9 cellular contexts compared by ENCODE assay signal in the genomic region with DNA sequence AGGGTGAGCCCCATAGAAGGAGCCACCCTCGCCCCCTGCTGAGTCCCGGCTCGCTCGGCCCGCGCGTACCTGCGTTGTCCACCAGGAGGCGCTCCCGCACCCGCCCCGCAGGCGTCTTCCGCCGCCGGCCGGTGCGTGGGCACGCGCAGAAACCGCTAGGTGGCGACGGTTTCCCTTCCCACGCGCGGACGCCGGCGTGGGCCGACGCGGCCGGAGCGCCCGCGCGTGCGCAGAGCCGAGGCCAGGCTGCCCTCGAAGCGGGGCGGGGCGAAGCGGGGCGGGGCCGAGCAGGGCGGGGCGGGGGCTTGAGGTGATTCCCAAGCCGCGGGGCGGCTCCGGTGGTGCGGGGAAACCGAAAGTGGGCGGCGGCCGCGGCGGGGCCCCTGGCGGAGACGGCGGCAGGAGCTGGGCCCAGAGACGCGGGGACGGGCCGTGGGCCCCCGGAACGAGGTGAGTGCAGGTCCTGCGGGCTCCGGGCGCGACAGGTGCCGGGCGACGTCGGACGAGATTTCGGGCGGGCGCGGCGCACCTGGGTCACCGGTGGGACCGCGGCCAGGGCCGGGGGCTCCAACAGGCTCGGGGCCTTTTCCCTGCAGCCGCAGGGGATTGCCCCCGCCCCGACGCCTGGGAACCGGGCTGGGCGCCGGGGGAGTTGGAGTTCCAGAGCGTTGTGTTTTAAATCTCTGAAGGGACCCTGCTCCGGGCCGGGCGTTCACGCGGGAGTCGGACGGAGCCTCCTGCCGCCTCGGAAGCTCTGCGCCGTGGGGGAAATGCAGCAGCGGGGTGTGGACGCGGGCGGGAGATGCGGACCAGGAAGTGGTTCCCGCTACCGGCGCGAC. TPM values are rescaled to one million over a fixed set of nuclear protein-coding genes. Genes with fewer than 3 reads are reported as not detected.
DNase-seq lines count a peak whose midpoint lies in the region; ATAC-seq, FAIRE-seq and TF ChIP-seq lines count a peak whose summit lies in the region.
"Had no signal": no experiment of that assay in that cellular context is flagged by ENCODE, and none has a peak within 500 bp of the region (broad histone marks: within the 10 kb centered on the region; RNA-seq: fewer than 3 reads in every experiment).

A gene with protein sequence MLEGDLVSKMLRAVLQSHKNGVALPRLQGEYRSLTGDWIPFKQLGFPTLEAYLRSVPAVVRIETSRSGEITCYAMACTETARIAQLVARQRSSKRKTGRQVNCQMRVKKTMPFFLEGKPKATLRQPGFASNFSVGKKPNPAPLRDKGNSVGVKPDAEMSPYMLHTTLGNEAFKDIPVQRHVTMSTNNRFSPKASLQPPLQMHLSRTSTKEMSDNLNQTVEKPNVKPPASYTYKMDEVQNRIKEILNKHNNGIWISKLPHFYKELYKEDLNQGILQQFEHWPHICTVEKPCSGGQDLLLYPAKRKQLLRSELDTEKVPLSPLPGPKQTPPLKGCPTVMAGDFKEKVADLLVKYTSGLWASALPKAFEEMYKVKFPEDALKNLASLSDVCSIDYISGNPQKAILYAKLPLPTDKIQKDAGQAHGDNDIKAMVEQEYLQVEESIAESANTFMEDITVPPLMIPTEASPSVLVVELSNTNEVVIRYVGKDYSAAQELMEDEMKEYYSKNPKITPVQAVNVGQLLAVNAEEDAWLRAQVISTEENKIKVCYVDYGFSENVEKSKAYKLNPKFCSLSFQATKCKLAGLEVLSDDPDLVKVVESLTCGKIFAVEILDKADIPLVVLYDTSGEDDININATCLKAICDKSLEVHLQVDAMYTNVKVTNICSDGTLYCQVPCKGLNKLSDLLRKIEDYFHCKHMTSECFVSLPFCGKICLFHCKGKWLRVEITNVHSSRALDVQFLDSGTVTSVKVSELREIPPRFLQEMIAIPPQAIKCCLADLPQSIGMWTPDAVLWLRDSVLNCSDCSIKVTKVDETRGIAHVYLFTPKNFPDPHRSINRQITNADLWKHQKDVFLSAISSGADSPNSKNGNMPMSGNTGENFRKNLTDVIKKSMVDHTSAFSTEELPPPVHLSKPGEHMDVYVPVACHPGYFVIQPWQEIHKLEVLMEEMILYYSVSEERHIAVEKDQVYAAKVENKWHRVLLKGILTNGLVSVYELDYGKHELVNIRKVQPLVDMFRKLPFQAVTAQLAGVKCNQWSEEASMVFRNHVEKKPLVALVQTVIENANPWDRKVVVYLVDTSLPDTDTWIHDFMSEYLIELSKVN (plus strand): TSS at position 308 of the 839 bp plus-strand sequence. CDS start 16,370 bp downstream, outside the sequence.

- peaks cover 59% of the 10 kb centered on the region for H3K4me1 ChIP-seq in HepG2 (ENCODE audit: insufficient read depth, low read length)

- H3K4me2 ChIP-seq in HepG2 (ENCODE audit: low read depth, low read length) = peak within 1 kb of the TSS; percentile 98

- peak within 1 kb of the TSS; percentile 79 for H3K9ac ChIP-seq in HepG2 (ENCODE audit: insufficient read depth, low read depth, low read length)

- H3K9me3 Mint-ChIP-seq in activated CD4-positive, alpha-beta T cell treated with anti-CD3 and anti-CD28 coated beads, Interleukin-2, amount 10 ng/mL, durations not matched to agents 24 days and 14 days = no peaks in the 10 kb centered on the region

- H3K4me1 Mint-ChIP-seq in activated CD4-positive, alpha-beta T cell treated with anti-CD3 and anti-CD28 coated beads, Interleukin-2, amount 10 ng/mL, durations not matched to agents 24 days and 14 days = peaks cover 23% of the 10 kb centered on the region

- in situ Hi-C loops in HepG2 (cut with HindIII; ENCODE audit: extremely low pct_ligation_motif_present, low pct_unique_long_range_greater_than_20kb) = no loop called here

- CTCF ChIA-PET in HepG2 (lab: Yijun Ruan, JAX; ENCODE audit: low intra/inter-chr PET ratio, low total read pairs) = interaction anchor here (1.7 to 2.5 kb wide), 4 partner anchors 13 to 555 kb away, joined by 4 to 25 read pairs (median 9); no protein-coding TSS in a partner anchor

- DNase-seq in AG09309 (ENCODE audit: low read depth) = peak; percentile 25
- DNase-seq in NCI-H345 (lab: John Stamatoyannopoulos, UW) = peak; percentile 75
- peak; percentile 97 for DNase-seq in activated CD4-positive, alpha-beta T cell treated with anti-CD3 and anti-CD28 coated beads, Interleukin-2, amount 10 ng/mL, durations not matched to agents 24 days and 14 days
- DNase-seq in dedifferentiated amniotic fluid mesenchymal stem cell (ENCODE audit: extremely low spot score) = peak; percentile 68
- peak; percentile 65 for DNase-seq in HepG2 (ENCODE audit: low spot score)
- DNase-seq in stimulated activated CD4-positive, alpha-beta T cell treated with anti-CD3 and anti-CD28 coated beads, Interleukin-2, amount 100 ng/mL, for 48 hours = peak; percentile 92 to 96

- H3K4me3 Mint-ChIP-seq in activated CD4-positive, alpha-beta T cell treated with anti-CD3 and anti-CD28 coated beads, Interleukin-2, amount 10 ng/mL, durations not matched to agents 24 days and 14 days = peak within 1 kb of the TSS; percentile 87

- H3K9me3 ChIP-seq in HepG2 (ENCODE audit: low read length) = no peaks in the 10 kb centered on the region

- peaks cover 3% of the 10 kb centered on the region for H3K36me3 Mint-ChIP-seq in activated CD4-positive, alpha-beta T cell treated with anti-CD3 and anti-CD28 coated beads, Interleukin-2, amount 10 ng/mL, durations not matched to agents 24 days and 14 days (ENCODE audit: low read depth)

- peak within 1 kb of the TSS; percentile 75 for H3K4me3 ChIP-seq in AG09309 (ENCODE audit: control insufficient read depth, low read depth, low read length)
- peak within 1 kb of the TSS; percentile 80 to 86 (median 83) for H3K4me3 ChIP-seq in HepG2 (replicated peaks in 1 of 3; ENCODE audit: insufficient read depth in 1 of 3, low read depth in 2 of 3, low read length in 3 of 3)

- ATAC-seq in GM18868 (IDR thresholded peaks at IDR 0.05; ENCODE audit: unreplicated experiment) (peak; percentile 78), HG03097 (IDR thresholded peaks at IDR 0.05; ENCODE audit: low FRiP score, unreplicated experiment) (peak; percentile 83), HepG2 (peak; percentile 86)

- peak in 1 of 2 experiments; percentile 48; a peak in 1 of 4 replicates for TF ChIP-seq POLR2A in HepG2 (IDR thresholded peaks at IDR 0.05; ENCODE audit: insufficient read depth in 1 of 2, low read depth in 2 of 2, low read length in 2 of 2)

- no CpG with 5 or more reads among the region's 115 CpGs for WGBS in HepG2 (ENCODE audit: low lambda C conversion rate)

- TF ChIP-seq CTCF in AG09309 (IDR thresholded peaks at IDR 0.05; ENCODE audit: control insufficient read depth, insufficient read depth, low read depth, low read length, missing control alignments) = peak; percentile 80
- peak; percentile 94 for TF ChIP-seq CTCF in HepG2 (CRISPR knock-in tag; IDR thresholded peaks at IDR 0.05)

- peak within 1 kb of the TSS; percentile 82 for H2AFZ ChIP-seq in HepG2 (ENCODE audit: low read length)

- H4K20me1 ChIP-seq in HepG2 (ENCODE audit: insufficient read depth, low read length) = no peaks in the 10 kb centered on the region

- intact Hi-C loops in activated CD4-positive, alpha-beta T cell treated with anti-CD3 and anti-CD28 coated beads, Interleukin-2, amount 10 ng/mL, durations not matched to agents 24 days and 14 days (cut with micrococcal nuclease) = loop anchor here (1.0 to 5.0 kb wide), 7 partner anchors 15 to 555 kb away; a partner anchor contains a TSS
- intact Hi-C loops in HepG2 (cut with micrococcal nuclease; ENCODE audit: unreplicated experiment) = loop anchor here (5.0 kb wide), 1 partner anchor 205 kb away; no protein-coding TSS in a partner anchor

- peak within 1 kb of the TSS; percentile 73 for H3K27ac ChIP-seq in HepG2 (ENCODE audit: extremely low read length, insufficient read depth, low read length)

- TF ChIP-seq EP300 in HepG2 (IDR thresholded peaks at IDR 0.05; ENCODE audit: low read depth in 2 of 2, low read length in 2 of 2) = peak in 1 of 2 experiments; percentile 33; a peak in 1 of 4 replicates
- 0 out of 2 replicates have a peak, but pooled peaks have one; percentile 21 for TF ChIP-seq EP300 in HepG2 (CRISPR knock-in tag; IDR thresholded peaks at IDR 0.05; ENCODE audit: borderline replicate concordance)

- TF ChIP-seq RAD21 in HepG2 (CRISPR knock-in tag; IDR thresholded peaks at IDR 0.05) = peak; percentile 95

- FAIRE-seq in HepG2 (lab: Jason Lieb, UNC) = no peak
- FAIRE-seq: endometrium had no signal

- no TSS peak for BruUV-seq in HepG2 (replicated peaks; lab: Mats Ljungman, UMichigan)

- H3K27me3 ChIP-seq in HepG2 (ENCODE audit: control insufficient read depth in 1 of 2, insufficient read depth in 2 of 2, low read length in 2 of 2) = no peaks in the 10 kb centered on the region

- H3K27ac Mint-ChIP-seq in activated CD4-positive, alpha-beta T cell treated with anti-CD3 and anti-CD28 coated beads, Interleukin-2, amount 10 ng/mL, durations not matched to agents 24 days and 14 days = peak within 1 kb of the TSS; percentile 81

- POLR2A ChIA-PET in HepG2 (lab: Yijun Ruan, JAX) = interaction anchor here (1.4 to 2.3 kb wide), 2 partner anchors 10 to 222 kb away, joined by 3 to 9 read pairs; a partner anchor contains a TSS

- H3K36me3 ChIP-seq in HepG2 (replicated peaks in 1 of 2; ENCODE audit: control insufficient read depth in 1 of 2, insufficient read depth in 2 of 2, low read length in 2 of 2) = no peaks in the 10 kb centered on the region

- H3K79me2 ChIP-seq in HepG2 (ENCODE audit: insufficient read depth, low read length) = peaks cover 41% of the 10 kb centered on the region

- H3K27me3 Mint-ChIP-seq in activated CD4-positive, alpha-beta T cell treated with anti-CD3 and anti-CD28 coated beads, Interleukin-2, amount 10 ng/mL, durations not matched to agents 24 days and 14 days = peaks cover 34% of the 10 kb centered on the region

RNA-seq across cellular contexts. Expression of the gene that starts here (rescaled TPM):
- total RNA-seq in activated CD4-positive, alpha-beta T cell treated with anti-CD3 and anti-CD28 coated beads, Interleukin-2, amount 10 ng/mL, durations not matched to agents 24 days and 14 days = 5.5 and 6.3 TPM in 2 replicates
- 15.5 and 21.7 TPM in 2 replicates for total RNA-seq in HepG2 (2016; rRNA removed; fragmentation: Illumina TruSeq; extraction: Trizol)
- total RNA-seq in HepG2 (2016; cell fraction: cytosol; rRNA removed; fragmentation: Illumina TruSeq; extraction: Trizol; ENCODE audit: low read depth) = 1.6 and 2.6 TPM in 2 replicates
- 15.0 and 22.9 TPM in 2 replicates for total RNA-seq in HepG2 (2016; cell fraction: insoluble cytoplasmic fraction; rRNA removed; fragmentation: Illumina TruSeq; extraction: Trizol)
- total RNA-seq in HepG2 (2016; cell fraction: membrane; rRNA removed; fragmentation: Illumina TruSeq; extraction: Trizol) = 5.1 and 6.1 TPM in 2 replicates
- 15.3 and 16.3 TPM in 2 replicates for total RNA-seq in HepG2 (2016; cell fraction: nucleus; rRNA removed; fragmentation: Illumina TruSeq; extraction: Trizol)
- 9.8 and 10.3 TPM in 2 replicates for polyA plus RNA-seq in HepG2 (2011; rRNA removed)
- 4.9 and 7.9 TPM in 2 replicates for polyA plus RNA-seq in HepG2 (2011; cell fraction: cytosol; rRNA removed)
- polyA plus RNA-seq in HepG2 (2011; cell fraction: nucleus; rRNA removed) = 8.9 and 10.2 TPM in 2 replicates
- polyA plus RNA-seq in HepG2 (2012) = 11.0 and 11.8 TPM in 2 replicates
- polyA plus RNA-seq in HepG2 (2016; cell fraction: cytosol; fragmentation: Illumina TruSeq; extraction: Trizol; ENCODE audit: low read depth) = 0.72 and 0.84 TPM in 2 replicates
- 15.1 and 16.3 TPM in 2 replicates for polyA plus RNA-seq in HepG2 (2016; cell fraction: insoluble cytoplasmic fraction; fragmentation: Illumina TruSeq; extraction: Trizol; ENCODE audit: low read depth)
- 1.6 and 1.8 TPM in 2 replicates for polyA plus RNA-seq in HepG2 (2016; cell fraction: membrane; fragmentation: Illumina TruSeq; extraction: Trizol; ENCODE audit: low read depth)
- 15.5 and 20.4 TPM in 2 replicates for polyA plus RNA-seq in HepG2 (2016; cell fraction: nucleus; fragmentation: Illumina TruSeq; extraction: Trizol; ENCODE audit: insufficient read depth, low read depth)
- 0.87 and 4.8 TPM in 2 replicates for polyA minus RNA-seq in HepG2 (2011; rRNA and poly(A)+ RNA removed; ENCODE audit: low replicate concordance)
- polyA minus RNA-seq in HepG2 (2011; cell fraction: cytosol; rRNA and poly(A)+ RNA removed) = 8.4 TPM in 2 replicates
- polyA minus RNA-seq in HepG2 (2011; cell fraction: nucleus; rRNA and poly(A)+ RNA removed) = 22.1 and 28.2 TPM in 2 replicates

Comparison
In these comparisons a context has a peak if more than half of its experiments do, and no peak if none do; other contexts are left out.
1. Peak in every context shown above with its lines: DNase-seq, ATAC-seq, H3K4me3 ChIP-seq and H3K27ac ChIP-seq.
2. DNase-seq: peak in every context shown above with its lines; median percentile 97 in activated CD4-positive, alpha-beta T cell treated with anti-CD3 and anti-CD28 coated beads, Interleukin-2, amount 10 ng/mL, durations not matched to agents 24 days and 14 days; 94 in stimulated activated CD4-positive, alpha-beta T cell treated with anti-CD3 and anti-CD28 coated beads, Interleukin-2, amount 100 ng/mL, for 48 hours; 75 in NCI-H345; 68 in dedifferentiated amniotic fluid mesenchymal stem cell; 65 in HepG2; 25 in AG09309.